In the genomic region with DNA sequence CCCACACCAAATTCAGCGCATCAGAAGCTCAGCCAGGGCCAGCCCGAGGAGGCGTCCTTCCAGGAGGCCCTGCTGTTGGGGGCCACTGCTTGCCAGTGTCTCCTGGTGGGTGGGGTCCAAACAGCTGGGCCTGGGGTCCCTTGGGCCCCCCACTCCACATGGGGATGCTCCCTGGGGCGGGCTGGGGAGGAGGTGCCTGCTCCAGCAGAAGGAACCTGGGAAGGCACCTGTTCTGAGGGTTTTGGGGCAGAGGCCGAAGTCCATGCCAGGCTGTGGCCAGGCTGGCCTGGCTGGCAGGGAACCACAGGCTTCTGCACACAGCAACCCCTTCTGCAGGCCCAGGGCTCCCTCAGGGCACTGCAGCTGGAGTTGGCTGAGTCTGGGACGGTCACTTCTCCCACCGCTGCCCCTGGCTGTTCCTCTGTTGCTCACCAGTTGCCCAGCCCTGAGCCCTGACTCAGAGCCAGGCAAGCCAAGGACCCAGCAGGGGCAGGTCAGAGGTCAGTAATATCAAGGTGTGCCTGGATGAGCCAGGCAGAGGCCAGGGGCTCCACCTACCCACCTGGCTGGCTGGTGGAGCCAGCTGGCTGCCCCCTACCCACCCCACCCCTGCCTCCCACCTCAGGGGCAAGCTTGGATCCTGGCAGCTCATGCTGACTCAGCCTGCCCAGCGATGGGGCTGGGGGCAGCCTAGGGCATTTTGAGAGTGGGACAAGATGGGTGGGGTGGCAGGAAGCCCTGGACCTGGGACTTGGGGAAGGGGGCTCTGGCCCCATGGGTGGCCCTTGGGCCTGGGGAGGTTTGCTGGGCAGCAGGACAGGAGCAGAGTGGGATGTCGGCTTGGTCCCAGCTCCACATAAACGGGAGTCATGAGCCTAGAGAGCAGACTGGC, we compare ENCODE assay signal across 10 cellular contexts. TPM values are rescaled to one million over a fixed set of nuclear protein-coding genes. Genes with fewer than 3 reads are reported as not detected.
DNase-seq lines count a peak whose midpoint lies in the region; ATAC-seq and TF ChIP-seq lines count a peak whose summit lies in the region.
"Had no signal": no experiment of that assay in that cellular context is flagged by ENCODE, and none has a peak within 500 bp of the region (broad histone marks: within the 10 kb centered on the region; RNA-seq: fewer than 3 reads in every experiment).

No MANE protein-coding gene starts in this region.

- H3K4me1 ChIP-seq in Panc1 (ENCODE audit: control insufficient read depth, insufficient read depth, low read length) = peaks cover 25% of the 10 kb centered on the region
- H3K4me1 ChIP-seq in esophagus (ENCODE audit: control insufficient read depth in 2 of 2, insufficient read depth in 2 of 2, low read length in 1 of 2) = peaks cover 3 to 18% of the 10 kb centered on the region in 2 donors
- peaks cover 10% of the 10 kb centered on the region for H3K4me1 ChIP-seq in parathyroid adenoma

- H2AFZ ChIP-seq in parathyroid adenoma = peak overlapping the region; percentile 28

- H3K4me3 ChIP-seq in Panc1 (ENCODE audit: low read depth in 2 of 2, low read length in 2 of 2) (no peak overlapping the region), esophagus (ENCODE audit: low read depth in 1 of 2, low read length in 2 of 2) (no peak overlapping the region), parathyroid adenoma (ENCODE audit: low read depth, low read length) (no peak overlapping the region)

- POLR2A ChIA-PET in Panc1 (lab: Charles Lee) = no interaction called here

- H3K9ac ChIP-seq in parathyroid adenoma = no peak overlapping the region

- no TSS peak for BruUV-seq in Panc1 (replicated peaks; lab: Mats Ljungman, UMichigan)

- WGBS in esophagus, 2 donors = 39% methylated on average over 10 of the region's 10 CpGs

- no peak for TF ChIP-seq CTCF in Panc1 (IDR thresholded peaks at IDR 0.05)
- TF ChIP-seq CTCF in parathyroid adenoma (IDR thresholded peaks at IDR 0.05) = no peak

- CTCF ChIA-PET in Panc1 (lab: Charles Lee) = interaction anchor here (2.5 kb wide), 1 partner anchor 11 kb away, joined by 8 read pairs; no protein-coding TSS in a partner anchor

- peaks cover 9% of the 10 kb centered on the region; the same call in 1 of the 2 replicates for H3K36me3 ChIP-seq in Panc1 (ENCODE audit: control insufficient read depth, insufficient read depth, low read length)
- peaks cover 0 to 4% of the 10 kb centered on the region in 2 donors for H3K36me3 ChIP-seq in esophagus (ENCODE audit: control insufficient read depth in 2 of 2, insufficient read depth in 2 of 2, low read length in 1 of 2)
- H3K36me3 ChIP-seq in parathyroid adenoma (ENCODE audit: control insufficient read depth, insufficient read depth, low read length) = no peaks in the 10 kb centered on the region

- no peaks in the 10 kb centered on the region for H3K79me2 ChIP-seq in parathyroid adenoma

- H3K27me3 ChIP-seq in Panc1 (ENCODE audit: control insufficient read depth, insufficient read depth, low read length) = no peaks in the 10 kb centered on the region
- no peaks in the 10 kb centered on the region for H3K27me3 ChIP-seq in esophagus (ENCODE audit: control insufficient read depth in 1 of 2, insufficient read depth in 2 of 2, low read length in 2 of 2)
- H3K27me3 ChIP-seq in parathyroid adenoma (ENCODE audit: control insufficient read depth, insufficient read depth, low read length) = no peaks in the 10 kb centered on the region
- H3K27me3 ChIP-seq: neutrophil had no signal

- ATAC-seq in Panc1 = peak; percentile 81

- in situ Hi-C loops in Panc1 (cut with HindIII; ENCODE audit: low pct_unique_long_range_greater_than_20kb, low sequenced_read_pairs) = no loop called here

- no peak overlapping the region for H3K4me2 ChIP-seq in parathyroid adenoma (ENCODE audit: low read length)

- peak overlapping the region; percentile 59 for H3K27ac ChIP-seq in Panc1 (ENCODE audit: low read length)
- peak overlapping the region; percentile 46 to 63 for H3K27ac ChIP-seq in esophagus (ENCODE audit: low read depth in 2 of 2, low read length in 1 of 2)
- peak overlapping the region; percentile 92 for H3K27ac ChIP-seq in parathyroid adenoma
- H3K27ac ChIP-seq: neutrophil had no signal

- peaks cover 11% of the 10 kb centered on the region; the same call in 1 of the 2 replicates for H3K9me3 ChIP-seq in Panc1 (ENCODE audit: control insufficient read depth, insufficient read depth, low read depth, low read length)
- peaks cover 0 to 5% of the 10 kb centered on the region in 2 donors for H3K9me3 ChIP-seq in esophagus (ENCODE audit: control insufficient read depth in 2 of 2, insufficient read depth in 1 of 2, low read depth in 1 of 2, low read length in 1 of 2)
- no peaks in the 10 kb centered on the region for H3K9me3 ChIP-seq in parathyroid adenoma (ENCODE audit: control insufficient read depth, low read length)
- H3K9me3 ChIP-seq: neutrophil had no signal

- DNase-seq in ELR (ENCODE audit: low read depth) (peak; percentile 59), Panc1 (ENCODE audit: low read depth, low spot score) (no peak), NCI-H2107 treated with DMSO at 0.1 percent for 48 hours (lab: John Stamatoyannopoulos, UW; ENCODE audit: unreplicated experiment) (no peak), NCI-H2227 (lab: John Stamatoyannopoulos, UW; ENCODE audit: unreplicated experiment) (no peak), T-helper 9 cell (no peak)
- DNase-seq: MM.1S had no signal

- intact Hi-C loops in Panc1 (cut with micrococcal nuclease; ENCODE audit: unreplicated experiment) = no loop called here

RNA-seq across cellular contexts. Expression of a gene that starts 12.0 kb away (rescaled TPM):
- total RNA-seq in Panc1 (2021; ENCODE audit: unreplicated experiment) = 195 TPM
- 286 TPM for polyA plus RNA-seq in Panc1 (2012; ENCODE audit: insufficient read length)
- polyA plus RNA-seq in esophagus = 10 to 100 TPM; 19.6 to 61.7 TPM
- total RNA-seq: frontal cortex had no signal

RNA-seq across cellular contexts. Expression of a gene that starts 51.0 kb away (rescaled TPM):
- total RNA-seq in Panc1 (2021; ENCODE audit: unreplicated experiment) = 274 TPM
- polyA plus RNA-seq in Panc1 (2012; ENCODE audit: insufficient read length) = 162 TPM
- polyA plus RNA-seq in esophagus = 10 to 100 TPM; 66.0 to 68.6 TPM

RNA-seq across cellular contexts. Expression of a gene that starts 55.6 kb away (rescaled TPM):
- total RNA-seq in Panc1 (2021; ENCODE audit: unreplicated experiment) = 4.6 TPM
- 10.9 TPM for polyA plus RNA-seq in Panc1 (2012; ENCODE audit: insufficient read length)
- 10 to 100 TPM; 12.1 to 27.5 TPM for polyA plus RNA-seq in esophagus
